In genomic region chr1:165658766-165659580, GRCh38 we compare ENCODE assay signal across 7 cellular contexts. TPM values are rescaled to one million over a fixed set of nuclear protein-coding genes. Genes with fewer than 3 reads are reported as not detected.
DNase-seq lines count a peak whose midpoint lies in the region; ATAC-seq and TF ChIP-seq lines count a peak whose summit lies in the region.
"Not testable (repeated sequence)": the region's sequence is repeated elsewhere in the genome, so short reads cannot be mapped to it uniquely, and the experiment has no call there.

No MANE protein-coding gene starts in this region.

- not testable (repeated sequence) for H3K4me2 ChIP-seq in H9 (ENCODE audit: insufficient read depth, insufficient read length, low read length)
- H3K4me2 ChIP-seq in OCI-LY3 (ENCODE audit: low read length): peak overlapping the region; percentile 23; the same call in 1 of the 2 replicates

- peaks cover 8 to 12% of the 10 kb centered on the region in 2 experiments for H3K4me1 Mint-ChIP-seq in H9
- not testable (repeated sequence) for H3K4me1 Mint-ChIP-seq in activated T-cell treated with anti-CD3 and anti-CD28 coated beads, Interleukin-2, amount 50 U/mL, for 24 hours (ENCODE audit: low read depth); activated naive CD8-positive, alpha-beta T cell treated with anti-CD3 and anti-CD28 coated beads for 36 hours; stimulated activated effector memory CD8-positive, alpha-beta T cell treated with anti-CD3 and anti-CD28 coated beads, Interleukin-12 subunit alpha, Interleukin-12 subunit beta, amount 100 ng/mL, for 72 hours

- TF ChIP-seq CTCF in H9 (conservative IDR thresholded peaks at IDR 0.05); OCI-LY3 (IDR thresholded peaks at IDR 0.05; ENCODE audit: low read depth, low read length); lower lobe of right lung (IDR thresholded peaks at IDR 0.05): not testable (repeated sequence)

- H2AFZ ChIP-seq in H9 (ENCODE audit: low read length); OCI-LY3 (ENCODE audit: low read depth, low read length): not testable (repeated sequence)

- H3K9me3 ChIP-seq in H9 (ENCODE audit: control insufficient read depth, low read depth, low read length); OCI-LY3 (ENCODE audit: insufficient read depth, low read length); lower lobe of right lung: not testable (repeated sequence)

- H3K36me3 Mint-ChIP-seq in H9 (ENCODE audit: insufficient read depth in 1 of 3, low read depth in 3 of 3): peaks cover 9 to 41% (median 28%) of the 10 kb centered on the region in 3 experiments
- H3K36me3 Mint-ChIP-seq in activated T-cell treated with anti-CD3 and anti-CD28 coated beads, Interleukin-2, amount 50 U/mL, for 24 hours (ENCODE audit: low read depth): peaks cover 75% of the 10 kb centered on the region
- not testable (repeated sequence) for H3K36me3 Mint-ChIP-seq in activated naive CD8-positive, alpha-beta T cell treated with anti-CD3 and anti-CD28 coated beads for 36 hours
- H3K36me3 Mint-ChIP-seq in stimulated activated effector memory CD8-positive, alpha-beta T cell treated with anti-CD3 and anti-CD28 coated beads, Interleukin-12 subunit alpha, Interleukin-12 subunit beta, amount 100 ng/mL, for 72 hours: peaks cover 69% of the 10 kb centered on the region

- no CpG with 5 or more reads among the region's 9 CpGs for WGBS in H9 (ENCODE audit: extremely low coverage, insufficient read length, low lambda C conversion rate)

- not testable (repeated sequence) for H3K79me1 ChIP-seq in H9 (ENCODE audit: insufficient read depth, low read depth, low read length, poor library complexity, severe bottlenecking)

- H2AK5ac ChIP-seq in H9 (ENCODE audit: insufficient read length, low read length): not testable (repeated sequence)

- peak; percentile 19 to 42 for ATAC-seq in lower lobe of right lung
- ATAC-seq in stimulated activated effector memory CD8-positive, alpha-beta T cell treated with anti-CD3 and anti-CD28 coated beads, Interleukin-12 subunit alpha, Interleukin-12 subunit beta, amount 100 ng/mL, for 72 hours: not testable (repeated sequence)

- not testable (repeated sequence) for H3K9ac ChIP-seq in H9 (ENCODE audit: extremely low read depth, insufficient read length, low read length); OCI-LY3 (ENCODE audit: low read length)

- not testable (repeated sequence) for H3K23me2 ChIP-seq in H9 (ENCODE audit: insufficient read length, low read depth, low read length, poor library complexity, severe bottlenecking)

- H4K91ac ChIP-seq in H9 (ENCODE audit: insufficient read length, low read depth, low read length): not testable (repeated sequence)

- H2BK20ac ChIP-seq in H9 (ENCODE audit: low read depth, low read length, poor library complexity, severe bottlenecking): not testable (repeated sequence)

- not testable (repeated sequence) for H2BK120ac ChIP-seq in H9 (ENCODE audit: low read depth, low read length, poor library complexity, severe bottlenecking)

- not testable (repeated sequence) for H3T11ph ChIP-seq in H9 (ENCODE audit: low read length)

- H3K4me3 ChIP-seq in OCI-LY3 (ENCODE audit: low read length); lower lobe of right lung: not testable (repeated sequence)

- intact Hi-C loops in lower lobe of right lung (cut with DNase I): not testable (repeated sequence)

- H3K27me3 Mint-ChIP-seq in H9 (ENCODE audit: low read depth); activated T-cell treated with anti-CD3 and anti-CD28 coated beads, Interleukin-2, amount 50 U/mL, for 24 hours; activated naive CD8-positive, alpha-beta T cell treated with anti-CD3 and anti-CD28 coated beads for 36 hours: not testable (repeated sequence)

- H2BK5ac ChIP-seq in H9 (ENCODE audit: insufficient read length, low read length): not testable (repeated sequence)

- H2BK12ac ChIP-seq in H9 (ENCODE audit: insufficient read length, low read depth, low read length): not testable (repeated sequence)

- H3K36me3 ChIP-seq in OCI-LY3 (replicated peaks; ENCODE audit: low read depth, low read length) (peaks cover 42% of the 10 kb centered on the region), lower lobe of right lung (peaks cover 95% of the 10 kb centered on the region)

- H2BK15ac ChIP-seq in H9 (ENCODE audit: low read depth, low read length): not testable (repeated sequence)

- DNase-seq in DMS53 (lab: John Stamatoyannopoulos, UW): peak; percentile 4
- DNase-seq in H9; activated T-cell treated with anti-CD3 and anti-CD28 coated beads, Interleukin-2, amount 50 U/mL, for 24 hours; activated naive CD8-positive, alpha-beta T cell treated with anti-CD3 and anti-CD28 coated beads for 36 hours; lower lobe of right lung; stimulated activated effector memory CD8-positive, alpha-beta T cell treated with anti-CD3 and anti-CD28 coated beads, Interleukin-12 subunit alpha, Interleukin-12 subunit beta, amount 100 ng/mL, for 72 hours (ENCODE audit: low spot score in 2 of 2): not testable (repeated sequence)

- H4K5ac ChIP-seq in H9 (ENCODE audit: insufficient read length, low read depth, low read length): not testable (repeated sequence)

- peak overlapping the region in 2 of 3 experiments; percentile 13 to 47; a peak in 2 of 7 replicates for H3K27ac Mint-ChIP-seq in H9
- peak overlapping the region; percentile 44 for H3K27ac Mint-ChIP-seq in activated T-cell treated with anti-CD3 and anti-CD28 coated beads, Interleukin-2, amount 50 U/mL, for 24 hours
- peak overlapping the region; percentile 72 for H3K27ac Mint-ChIP-seq in activated naive CD8-positive, alpha-beta T cell treated with anti-CD3 and anti-CD28 coated beads for 36 hours
- H3K27ac Mint-ChIP-seq in stimulated activated effector memory CD8-positive, alpha-beta T cell treated with anti-CD3 and anti-CD28 coated beads, Interleukin-12 subunit alpha, Interleukin-12 subunit beta, amount 100 ng/mL, for 72 hours: peak overlapping the region; percentile 71

- not testable (repeated sequence) for H3K4me1 ChIP-seq in H9 (ENCODE audit: insufficient read depth, low read length); lower lobe of right lung
- H3K4me1 ChIP-seq in OCI-LY3 (ENCODE audit: low read length): peaks cover 15% of the 10 kb centered on the region

- H3K23ac ChIP-seq in H9 (ENCODE audit: insufficient read length, low read depth, low read length): not testable (repeated sequence)

- H4K20me1 ChIP-seq in H9 (ENCODE audit: control insufficient read depth, insufficient read depth, insufficient read length); OCI-LY3 (ENCODE audit: insufficient read depth, low read length): not testable (repeated sequence)

- H3K4me3 Mint-ChIP-seq in H9; activated T-cell treated with anti-CD3 and anti-CD28 coated beads, Interleukin-2, amount 50 U/mL, for 24 hours; activated naive CD8-positive, alpha-beta T cell treated with anti-CD3 and anti-CD28 coated beads for 36 hours; stimulated activated effector memory CD8-positive, alpha-beta T cell treated with anti-CD3 and anti-CD28 coated beads, Interleukin-12 subunit alpha, Interleukin-12 subunit beta, amount 100 ng/mL, for 72 hours: not testable (repeated sequence)

- H3K56ac ChIP-seq in H9 (ENCODE audit: insufficient read length, low read depth, low read length): not testable (repeated sequence)

- H3K27me3 ChIP-seq in H9 (ENCODE audit: insufficient read depth, low read length); OCI-LY3 (ENCODE audit: low read depth, low read length); lower lobe of right lung (ENCODE audit: low read depth): not testable (repeated sequence)

- not testable (repeated sequence) for H3K27ac ChIP-seq in H9 (ENCODE audit: insufficient read length, low read depth, low read length); OCI-LY3 (ENCODE audit: low read length); lower lobe of right lung

- not testable (repeated sequence) for H3K79me2 ChIP-seq in H9 (ENCODE audit: insufficient read depth, low read length); OCI-LY3 (ENCODE audit: low read length)

- H3K9me3 Mint-ChIP-seq in H9; activated T-cell treated with anti-CD3 and anti-CD28 coated beads, Interleukin-2, amount 50 U/mL, for 24 hours; activated naive CD8-positive, alpha-beta T cell treated with anti-CD3 and anti-CD28 coated beads for 36 hours; stimulated activated effector memory CD8-positive, alpha-beta T cell treated with anti-CD3 and anti-CD28 coated beads, Interleukin-12 subunit alpha, Interleukin-12 subunit beta, amount 100 ng/mL, for 72 hours: not testable (repeated sequence)

- H3K18ac ChIP-seq in H9 (ENCODE audit: insufficient read length, low read depth, low read length): not testable (repeated sequence)

- H3K4ac ChIP-seq in H9 (ENCODE audit: low read depth, low read length): not testable (repeated sequence)

- H4K8ac ChIP-seq in H9 (replicated peaks; ENCODE audit: insufficient read length, low read depth, low read length): not testable (repeated sequence)

- H3K14ac ChIP-seq in H9 (ENCODE audit: insufficient read depth, low read length): not testable (repeated sequence)

RNA-seq across cellular contexts. Expression of gene MGST3, which starts 27.9 kb away (rescaled TPM):
- total RNA-seq in H9 (2021) (87.7 and 94.7 TPM in 2 replicates), lower lobe of right lung (216 TPM)
- total RNA-seq in activated naive CD8-positive, alpha-beta T cell treated with anti-CD3 and anti-CD28 coated beads for 36 hours: 10 to 100 TPM; 31.7 to 33.3 TPM

RNA-seq across cellular contexts. Expression of gene ALDH9A1, which starts 39.4 kb away (rescaled TPM):
- total RNA-seq in H9 (2021) (55.0 and 56.6 TPM in 2 replicates), lower lobe of right lung (63.0 TPM)
- 10 to 100 TPM; 41.3 to 43.6 TPM for total RNA-seq in activated naive CD8-positive, alpha-beta T cell treated with anti-CD3 and anti-CD28 coated beads for 36 hours
